ENCODE assay signal across 1 cellular context in the genomic region with DNA sequence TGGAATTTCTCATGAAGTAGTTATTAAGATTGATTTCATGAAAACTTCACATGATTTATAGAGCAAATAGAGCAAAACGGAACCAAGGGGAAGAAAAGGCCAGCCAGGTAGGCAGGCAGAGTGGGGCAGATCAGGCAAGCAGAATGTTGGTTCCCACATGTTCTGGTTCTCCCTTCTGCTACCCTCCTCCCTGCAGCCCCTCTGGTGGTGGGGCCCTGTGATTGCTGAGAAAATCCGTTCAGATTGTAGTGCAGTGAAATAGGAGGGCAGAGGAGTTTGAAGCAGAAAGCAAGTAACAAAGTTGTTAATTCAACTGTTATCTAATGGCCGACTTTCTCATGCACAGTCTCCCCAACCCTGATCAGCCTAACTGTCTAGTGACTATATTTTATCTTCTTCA.
TF ChIP-seq lines count a peak whose summit lies in the region.

No MANE protein-coding gene starts in this region.

TF ChIP-seq in K562, 482 proteins besides CTCF, POLR2A, EP300 and RAD21:
- no peak for TF ChIP-seq CHD1 (IDR thresholded peaks at IDR 0.05; ENCODE audit: low read length)
- TF ChIP-seq NCOA6 (IDR thresholded peaks at IDR 0.05), result no peak
- TF ChIP-seq, protein P1, sequence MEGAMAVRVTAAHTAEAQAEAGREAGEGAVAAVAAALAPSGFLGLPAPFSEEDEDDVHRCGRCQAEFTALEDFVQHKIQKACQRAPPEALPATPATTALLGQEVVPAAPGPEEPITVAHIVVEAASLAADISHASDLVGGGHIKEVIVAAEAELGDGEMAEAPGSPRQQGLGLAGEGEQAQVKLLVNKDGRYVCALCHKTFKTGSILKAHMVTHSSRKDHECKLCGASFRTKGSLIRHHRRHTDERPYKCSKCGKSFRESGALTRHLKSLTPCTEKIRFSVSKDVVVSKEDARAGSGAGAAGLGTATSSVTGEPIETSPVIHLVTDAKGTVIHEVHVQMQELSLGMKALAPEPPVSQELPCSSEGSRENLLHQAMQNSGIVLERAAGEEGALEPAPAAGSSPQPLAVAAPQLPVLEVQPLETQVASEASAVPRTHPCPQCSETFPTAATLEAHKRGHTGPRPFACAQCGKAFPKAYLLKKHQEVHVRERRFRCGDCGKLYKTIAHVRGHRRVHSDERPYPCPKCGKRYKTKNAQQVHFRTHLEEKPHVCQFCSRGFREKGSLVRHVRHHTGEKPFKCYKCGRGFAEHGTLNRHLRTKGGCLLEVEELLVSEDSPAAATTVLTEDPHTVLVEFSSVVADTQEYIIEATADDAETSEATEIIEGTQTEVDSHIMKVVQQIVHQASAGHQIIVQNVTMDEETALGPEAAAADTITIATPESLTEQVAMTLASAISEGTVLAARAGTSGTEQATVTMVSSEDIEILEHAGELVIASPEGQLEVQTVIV (CRISPR knock-in tag; IDR thresholded peaks at IDR 0.05; ENCODE audit: borderline replicate concordance), result no peak
- TF ChIP-seq SP1 (CRISPR knock-in tag; IDR thresholded peaks at IDR 0.05), result no peak
- no peak for TF ChIP-seq NFYB (IDR thresholded peaks at IDR 0.05; ENCODE audit: extremely low read depth, insufficient read length)
- TF ChIP-seq GTF2F1 (IDR thresholded peaks at IDR 0.05; ENCODE audit: low read depth, low read length), result no peak
- no peak for TF ChIP-seq PHF8 (IDR thresholded peaks at IDR 0.05; ENCODE audit: borderline replicate concordance, low read length)
- TF ChIP-seq E2F3 (CRISPR knock-in tag; IDR thresholded peaks at IDR 0.05), result no peak
- no peak for TF ChIP-seq PYGO2 (tag; IDR thresholded peaks at IDR 0.05)
- TF ChIP-seq HNRNPL (IDR thresholded peaks at IDR 0.05; ENCODE audit: low read depth, low read length), result no peak
- TF ChIP-seq, protein P2, sequence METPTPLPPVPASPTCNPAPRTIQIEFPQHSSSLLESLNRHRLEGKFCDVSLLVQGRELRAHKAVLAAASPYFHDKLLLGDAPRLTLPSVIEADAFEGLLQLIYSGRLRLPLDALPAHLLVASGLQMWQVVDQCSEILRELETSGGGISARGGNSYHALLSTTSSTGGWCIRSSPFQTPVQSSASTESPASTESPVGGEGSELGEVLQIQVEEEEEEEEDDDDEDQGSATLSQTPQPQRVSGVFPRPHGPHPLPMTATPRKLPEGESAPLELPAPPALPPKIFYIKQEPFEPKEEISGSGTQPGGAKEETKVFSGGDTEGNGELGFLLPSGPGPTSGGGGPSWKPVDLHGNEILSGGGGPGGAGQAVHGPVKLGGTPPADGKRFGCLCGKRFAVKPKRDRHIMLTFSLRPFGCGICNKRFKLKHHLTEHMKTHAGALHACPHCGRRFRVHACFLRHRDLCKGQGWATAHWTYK (CRISPR knock-in tag; IDR thresholded peaks at IDR 0.05), result no peak
